ENCODE assay signal across 8 cellular contexts in the genomic region with DNA sequence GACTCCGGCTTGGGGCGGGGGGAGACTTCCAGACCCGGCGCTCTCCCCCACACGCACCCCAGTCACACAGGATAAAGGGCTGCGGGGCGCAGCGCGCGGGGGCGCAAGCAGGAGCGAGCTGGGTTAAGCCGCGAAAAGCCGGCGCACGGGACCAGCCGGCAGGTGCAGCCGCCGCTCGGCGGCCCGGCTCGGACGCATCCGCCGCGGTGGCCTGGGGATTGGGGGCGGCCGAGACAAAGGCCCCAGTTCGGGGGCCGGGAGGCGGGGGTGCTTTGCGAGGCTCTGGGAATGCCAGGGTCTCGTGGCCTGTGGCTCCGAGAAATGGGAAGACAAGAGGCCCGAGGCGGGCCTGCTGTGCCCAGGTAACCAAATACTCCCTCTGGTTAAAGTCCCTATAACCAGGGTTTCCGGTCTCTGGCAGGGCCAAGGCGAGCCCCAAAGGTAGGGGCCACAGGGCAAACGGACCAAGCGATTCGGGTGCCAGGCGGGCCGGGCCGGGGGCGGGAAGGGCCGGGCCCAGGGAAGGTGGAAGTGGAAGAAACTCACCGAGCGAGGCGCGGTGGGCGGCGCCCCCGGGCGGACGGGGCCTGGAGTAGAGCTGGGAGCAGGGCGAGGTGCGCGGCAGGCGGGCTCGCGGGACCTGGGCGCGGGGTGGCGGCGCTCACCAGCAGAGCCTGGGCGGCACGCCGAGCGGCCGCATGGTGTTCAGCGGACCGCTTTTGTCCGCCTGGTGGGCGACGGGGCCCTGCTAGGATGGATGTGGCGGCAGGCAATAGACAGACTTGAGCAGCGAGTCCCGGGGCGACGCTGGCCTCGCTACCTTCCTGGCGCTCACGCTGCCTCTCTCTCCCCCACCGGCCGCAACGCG. TPM values are rescaled to one million over a fixed set of nuclear protein-coding genes. Genes with fewer than 3 reads are reported as not detected.
DNase-seq lines count a peak whose midpoint lies in the region; ATAC-seq and TF ChIP-seq lines count a peak whose summit lies in the region.

A gene (minus strand): TSS at position 849 of the 868 bp plus-strand sequence. CDS start 6,170 bp downstream, outside the sequence.

- H3K36me3 Mint-ChIP-seq in activated T-cell treated with anti-CD3 and anti-CD28 coated beads, Interleukin-2, amount 50 U/mL, for 4 hours (ENCODE audit: insufficient read depth), result no peaks in the 10 kb centered on the region

- TF ChIP-seq POLR2A in uterus (IDR thresholded peaks at IDR 0.05), result peak in 1 of 2 donors; percentile 53

- H3K27ac ChIP-seq in uterus, result peak within 1 kb of the TSS; percentile 99 to 100

- peak in 1 of 2 donors; percentile 39 for ATAC-seq in activated T-cell treated with anti-CD3 and anti-CD28 coated beads, Interleukin-2, amount 50 U/mL, for 4 hours
- ATAC-seq in left lobe of liver (no peak), HG03097 (IDR thresholded peaks at IDR 0.05; ENCODE audit: low FRiP score, unreplicated experiment) (no peak)

- H3K9me3 Mint-ChIP-seq in activated T-cell treated with anti-CD3 and anti-CD28 coated beads, Interleukin-2, amount 50 U/mL, for 4 hours, result no peaks in the 10 kb centered on the region

- DNase-seq in stimulated activated CD4-positive, alpha-beta T cell treated with anti-CD3 and anti-CD28 coated beads, Interleukin-4, amount 100 ng/mL, for 1 hour, result peak; percentile 39
- DNase-seq in stimulated activated CD4-positive, alpha-beta T cell treated with anti-CD3 and anti-CD28 coated beads, Interleukin-12 subunit alpha, Interleukin-12 subunit beta, amount 100 ng/mL, for 4 hours, result no peak
- no peak for DNase-seq in activated T-cell treated with anti-CD3 and anti-CD28 coated beads, Interleukin-2, amount 50 U/mL, for 4 hours
- DNase-seq in left lobe of liver (ENCODE audit: low spot score), result peak; percentile 48
- DNase-seq in uterus, result peak; percentile 64 to 66
- DNase-seq in NCI-H1092 treated with DMSO at 0.1 percent for 48 hours (lab: John Stamatoyannopoulos, UW), result no peak
- DNase-seq in hepatic stellate cell (ENCODE audit: low spot score), result no peak

- peak in 2 of 4 experiments; percentile 37 to 40 for TF ChIP-seq CTCF in uterus (IDR thresholded peaks at IDR 0.05)

- no peaks in the 10 kb centered on the region for H3K9me3 ChIP-seq in uterus

- H3K4me3 ChIP-seq in uterus, result peak within 1 kb of the TSS; percentile 56 to 98

- H3K4me1 Mint-ChIP-seq in activated T-cell treated with anti-CD3 and anti-CD28 coated beads, Interleukin-2, amount 50 U/mL, for 4 hours (ENCODE audit: low read depth), result peaks cover 28% of the 10 kb centered on the region

- no peaks in the 10 kb centered on the region for H3K36me3 ChIP-seq in uterus

- intact Hi-C loops in uterus (cut with DNase I; ENCODE audit: low total_unique reads), result no loop called here

- peak within 1 kb of the TSS; percentile 53 for H3K4me3 Mint-ChIP-seq in activated T-cell treated with anti-CD3 and anti-CD28 coated beads, Interleukin-2, amount 50 U/mL, for 4 hours

- H3K27me3 ChIP-seq in uterus, result no peaks in the 10 kb centered on the region

- H3K4me1 ChIP-seq in uterus, result peaks cover 0 to 20% of the 10 kb centered on the region in 2 donors

- H3K27me3 Mint-ChIP-seq in activated T-cell treated with anti-CD3 and anti-CD28 coated beads, Interleukin-2, amount 50 U/mL, for 4 hours (ENCODE audit: low read depth), result peaks cover 70% of the 10 kb centered on the region

RNA-seq across cellular contexts. Expression of the gene that starts here (rescaled TPM):
- 10 to 100 TPM in 2 of 3 donors, 1 to 10 TPM in 1; 2.3 to 13.7 (median 12.2) TPM for total RNA-seq in activated T-cell treated with anti-CD3 and anti-CD28 coated beads, Interleukin-2, amount 50 U/mL, for 4 hours
- total RNA-seq in left lobe of liver (1.3 TPM), uterus (100 to 1,000 TPM in 1 of 4 donors, 10 to 100 TPM in 3; 30.9 to 171 (median 52.5) TPM)

Comparison
In these comparisons a context has a peak if more than half of its experiments do, and no peak if none do; other contexts are left out.
1. DNase-seq: peak in stimulated activated CD4-positive, alpha-beta T cell treated with anti-CD3 and anti-CD28 coated beads, Interleukin-4, amount 100 ng/mL, for 1 hour (single experiment), left lobe of liver (single experiment) and uterus (2 of 2); none in stimulated activated CD4-positive, alpha-beta T cell treated with anti-CD3 and anti-CD28 coated beads, Interleukin-12 subunit alpha, Interleukin-12 subunit beta, amount 100 ng/mL, for 4 hours (single experiment), activated T-cell treated with anti-CD3 and anti-CD28 coated beads, Interleukin-2, amount 50 U/mL, for 4 hours (single experiment), NCI-H1092 treated with DMSO at 0.1 percent for 48 hours (single experiment) and hepatic stellate cell (single experiment).